In the genomic region with DNA sequence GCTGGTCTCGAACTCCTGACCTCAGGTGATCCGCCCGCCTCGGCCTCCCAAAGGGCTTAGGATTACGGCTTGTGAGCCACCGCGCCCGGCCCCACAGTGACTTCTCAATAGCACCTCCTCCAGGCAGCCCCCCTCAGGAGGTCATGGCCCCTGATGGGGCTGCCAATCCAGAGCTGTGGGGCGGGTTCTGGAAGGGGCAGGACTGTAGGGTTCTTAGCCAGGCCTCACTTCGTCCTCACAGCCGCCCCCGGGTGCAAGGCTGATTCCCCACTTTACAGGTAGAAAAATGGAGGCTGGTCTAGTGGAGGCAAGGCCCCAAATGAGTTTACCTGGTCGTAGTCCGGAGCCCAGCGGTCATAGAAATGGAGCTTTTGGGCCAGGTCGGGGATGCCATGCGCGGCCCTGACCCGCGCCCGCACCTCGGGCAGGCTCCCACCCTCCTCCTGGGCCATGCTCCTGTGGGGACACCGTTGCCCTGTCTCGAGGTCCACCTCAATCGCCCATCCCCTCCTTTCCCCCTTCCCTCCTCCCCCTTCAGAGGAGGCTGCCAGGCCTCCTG, we compare ENCODE assay signal across 8 cellular contexts. TPM values are rescaled to one million over a fixed set of nuclear protein-coding genes. Genes with fewer than 3 reads are reported as not detected.
DNase-seq lines count a peak whose midpoint lies in the region; ATAC-seq lines count a peak whose summit lies in the region.

No MANE protein-coding gene starts in this region.

- H3K36me3 ChIP-seq in iPS-18a (ENCODE audit: control insufficient read depth, low read depth, low read length), result no peaks in the 10 kb centered on the region

- ATAC-seq in activated T-helper 17 cell treated with anti-CD3 and anti-CD28 coated beads, Interleukin-2, amount 50 U/mL, for 72 hours (replicated peaks), result peak; percentile 15
- ATAC-seq in stimulated activated naive B cell treated with anti-CD40 and anti-IgM and Interleukin-4, amounts not matched to agents 10 μg/mL and 1 μg/mL and 100 μg/mL, for 72 hours (replicated peaks), result peak; percentile 1 to 3

- peak overlapping the region; percentile 50 for H3K27ac Mint-ChIP-seq in activated T-helper 17 cell treated with anti-CD3 and anti-CD28 coated beads, Interleukin-2, amount 50 U/mL, for 72 hours
- peak overlapping the region; percentile 51 for H3K27ac Mint-ChIP-seq in stimulated activated naive B cell treated with anti-CD40 and anti-IgM and Interleukin-4, amounts not matched to agents 10 μg/mL and 1 μg/mL and 100 μg/mL, for 72 hours

- H3K4me3 ChIP-seq in iPS-18a (ENCODE audit: low read length), result peak overlapping the region; percentile 76

- no peaks in the 10 kb centered on the region for H3K27me3 Mint-ChIP-seq in activated T-helper 17 cell treated with anti-CD3 and anti-CD28 coated beads, Interleukin-2, amount 50 U/mL, for 72 hours
- no peaks in the 10 kb centered on the region for H3K27me3 Mint-ChIP-seq in stimulated activated naive B cell treated with anti-CD40 and anti-IgM and Interleukin-4, amounts not matched to agents 10 μg/mL and 1 μg/mL and 100 μg/mL, for 72 hours

- no peaks in the 10 kb centered on the region for H3K36me3 Mint-ChIP-seq in activated T-helper 17 cell treated with anti-CD3 and anti-CD28 coated beads, Interleukin-2, amount 50 U/mL, for 72 hours (ENCODE audit: low read depth)
- no peaks in the 10 kb centered on the region for H3K36me3 Mint-ChIP-seq in stimulated activated naive B cell treated with anti-CD40 and anti-IgM and Interleukin-4, amounts not matched to agents 10 μg/mL and 1 μg/mL and 100 μg/mL, for 72 hours

- H3K9ac ChIP-seq in iPS-18a (ENCODE audit: low read length), result peak overlapping the region; percentile 48

- H3K4me3 Mint-ChIP-seq in activated T-helper 17 cell treated with anti-CD3 and anti-CD28 coated beads, Interleukin-2, amount 50 U/mL, for 72 hours, result peak overlapping the region; percentile 73
- H3K4me3 Mint-ChIP-seq in stimulated activated naive B cell treated with anti-CD40 and anti-IgM and Interleukin-4, amounts not matched to agents 10 μg/mL and 1 μg/mL and 100 μg/mL, for 72 hours, result peak overlapping the region; percentile 86 to 89

- peak overlapping the region; percentile 47 for H3K27ac ChIP-seq in iPS-18a (ENCODE audit: low read length)

- H3K4me1 Mint-ChIP-seq in activated T-helper 17 cell treated with anti-CD3 and anti-CD28 coated beads, Interleukin-2, amount 50 U/mL, for 72 hours, result no peaks in the 10 kb centered on the region
- H3K4me1 Mint-ChIP-seq in stimulated activated naive B cell treated with anti-CD40 and anti-IgM and Interleukin-4, amounts not matched to agents 10 μg/mL and 1 μg/mL and 100 μg/mL, for 72 hours, result peaks cover 22 to 49% of the 10 kb centered on the region in 2 donors

- H3K27me3 ChIP-seq in iPS-18a (ENCODE audit: control insufficient read depth, insufficient read depth, low read length), result no peaks in the 10 kb centered on the region

- H3K4me1 ChIP-seq in iPS-18a (ENCODE audit: control insufficient read depth, low read depth, low read length), result no peaks in the 10 kb centered on the region

- DNase-seq in NCI-H82 (lab: John Stamatoyannopoulos, UW) (peak; percentile 46), NCI-H82 treated with DMSO at 0.1 percent for 48 hours (lab: John Stamatoyannopoulos, UW; ENCODE audit: unreplicated experiment) (no peak), COR-L47 (lab: John Stamatoyannopoulos, UW) (no peak), occipital lobe (lab: John Stamatoyannopoulos, UW) (no peak)
- DNase-seq in stimulated activated naive B cell treated with anti-CD40 and anti-IgM and Interleukin-4, amounts not matched to agents 10 μg/mL and 1 μg/mL and 100 μg/mL, for 72 hours, result no peak
- DNase-seq in stimulated activated CD4-positive, alpha-beta T cell treated with anti-CD3 and anti-CD28 coated beads, Interleukin-4, amount 100 ng/mL, for 4 hours, result no peak

- no peaks in the 10 kb centered on the region for H3K9me3 Mint-ChIP-seq in activated T-helper 17 cell treated with anti-CD3 and anti-CD28 coated beads, Interleukin-2, amount 50 U/mL, for 72 hours
- H3K9me3 Mint-ChIP-seq in stimulated activated naive B cell treated with anti-CD40 and anti-IgM and Interleukin-4, amounts not matched to agents 10 μg/mL and 1 μg/mL and 100 μg/mL, for 72 hours, result no peaks in the 10 kb centered on the region

- H3K9me3 ChIP-seq in iPS-18a (ENCODE audit: control insufficient read depth, low read depth, low read length), result no peaks in the 10 kb centered on the region

RNA-seq across cellular contexts. Expression of a gene that starts 0.5 kb away (rescaled TPM):
- 1 to 10 TPM in 1 of 2 donors, under 1 TPM in 1; 0.76 to 1.5 TPM for total RNA-seq in activated T-helper 17 cell treated with anti-CD3 and anti-CD28 coated beads, Interleukin-2, amount 50 U/mL, for 72 hours
- 0.78 TPM for total RNA-seq in occipital lobe

RNA-seq across cellular contexts. Expression of a gene that starts 11.0 kb away (rescaled TPM):
- total RNA-seq in activated T-helper 17 cell treated with anti-CD3 and anti-CD28 coated beads, Interleukin-2, amount 50 U/mL, for 72 hours, result under 1 TPM in 1 of 2 donors, not detected in 1; 0.26 TPM
- total RNA-seq in occipital lobe, result 0.31 TPM

RNA-seq across cellular contexts. Expression of a gene that starts 19.2 kb away (rescaled TPM):
- not detected for total RNA-seq in activated T-helper 17 cell treated with anti-CD3 and anti-CD28 coated beads, Interleukin-2, amount 50 U/mL, for 72 hours
- not detected for total RNA-seq in occipital lobe
